In the genomic region with DNA sequence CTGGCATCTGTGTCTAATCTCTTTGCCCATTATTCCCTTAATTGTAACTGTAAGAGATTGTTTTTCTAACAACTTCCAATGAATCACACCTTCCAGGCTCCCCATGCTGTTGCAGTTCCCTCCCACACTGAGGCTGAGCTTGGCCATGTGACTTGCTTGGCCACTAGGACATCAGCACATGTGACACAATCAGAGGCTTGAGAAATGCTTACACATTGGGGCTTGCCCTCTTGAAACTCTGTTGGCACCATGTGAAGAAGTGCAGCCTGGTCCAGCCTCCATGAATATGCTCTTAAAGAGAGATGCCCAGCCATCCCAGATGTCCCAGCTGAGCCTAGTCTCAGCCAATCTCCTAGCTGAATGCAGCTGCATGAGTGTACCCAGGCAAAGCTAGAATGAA, we compare ENCODE assay signal across 1 cellular context.
TF ChIP-seq lines count a peak whose summit lies in the region.

No MANE protein-coding gene starts in this region.

TF ChIP-seq in H1, 55 proteins besides CTCF, POLR2A, EP300 and RAD21 (continued from another document):
- TF ChIP-seq, protein P1, sequence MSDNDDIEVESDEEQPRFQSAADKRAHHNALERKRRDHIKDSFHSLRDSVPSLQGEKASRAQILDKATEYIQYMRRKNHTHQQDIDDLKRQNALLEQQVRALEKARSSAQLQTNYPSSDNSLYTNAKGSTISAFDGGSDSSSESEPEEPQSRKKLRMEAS (IDR thresholded peaks at IDR 0.05), result peak; percentile 90
- TF ChIP-seq SAP30 (IDR thresholded peaks at IDR 0.05; ENCODE audit: insufficient read depth, insufficient replicate concordance, low read length) (no peak), EZH2 (IDR thresholded peaks at IDR 0.05; ENCODE audit: low read depth, low read length, severe bottlenecking) (no peak), POLR2AphosphoS5 (IDR thresholded peaks at IDR 0.05; ENCODE audit: low read depth, low read length) (no peak), ATF2 (IDR thresholded peaks at IDR 0.05; ENCODE audit: low read length) (no peak), FOSL1 (IDR thresholded peaks at IDR 0.05; ENCODE audit: insufficient read depth, low read depth, low read length) (no peak), JUN (IDR thresholded peaks at IDR 0.05; ENCODE audit: low read depth, low read length) (no peak), TCF12 (IDR thresholded peaks at IDR 0.05; ENCODE audit: low read depth, low read length) (no peak), SUZ12 (IDR thresholded peaks at IDR 0.05; ENCODE audit: low read length) (no peak)
- TF ChIP-seq, protein P2, sequence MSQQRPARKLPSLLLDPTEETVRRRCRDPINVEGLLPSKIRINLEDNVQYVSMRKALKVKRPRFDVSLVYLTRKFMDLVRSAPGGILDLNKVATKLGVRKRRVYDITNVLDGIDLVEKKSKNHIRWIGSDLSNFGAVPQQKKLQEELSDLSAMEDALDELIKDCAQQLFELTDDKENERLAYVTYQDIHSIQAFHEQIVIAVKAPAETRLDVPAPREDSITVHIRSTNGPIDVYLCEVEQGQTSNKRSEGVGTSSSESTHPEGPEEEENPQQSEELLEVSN (IDR thresholded peaks at IDR 0.05), result peak; percentile 96
